ENCODE assay signal across 18 cellular contexts in genomic region chr10:95506056-95506737, GRCh38. TPM values are rescaled to one million over a fixed set of nuclear protein-coding genes. Genes with fewer than 3 reads are reported as not detected.
A peak's percentile ranks its signal among the peaks of the same experiment; 100 is the strongest.
DNase-seq lines count a peak whose midpoint lies in the region; ATAC-seq and TF ChIP-seq lines count a peak whose summit lies in the region.
"Had no signal": no experiment of that assay in that cellular context is flagged by ENCODE, and none has a peak within 500 bp of the region (broad histone marks: within the 10 kb centered on the region; RNA-seq: fewer than 3 reads in every experiment).

No MANE protein-coding gene starts in this region.

- ATAC-seq in right cardiac atrium (peak in 1 of 2 donors; percentile 25), Right ventricle myocardium superior (ENCODE audit: poor library complexity) (no peak), HG03196 (IDR thresholded peaks at IDR 0.05; ENCODE audit: unreplicated experiment) (no peak)
- ATAC-seq: activated T-helper 17 cell treated with anti-CD3 and anti-CD28 coated beads, Interleukin-2, amount 50 U/mL, for 72 hours had no signal

- H3K9me3 ChIP-seq in right cardiac atrium (ENCODE audit: control insufficient read depth, low read length) (no peaks in the 10 kb centered on the region), esophagus squamous epithelium (no peaks in the 10 kb centered on the region)
- H3K9me3 ChIP-seq: breast epithelium had no signal

- DNase-seq in right cardiac atrium, result no peak
- DNase-seq in Right ventricle myocardium superior, result no peak
- DNase-seq in esophagus squamous epithelium (lab: John Stamatoyannopoulos, UW), result no peak
- DNase-seq in stimulated activated CD8-positive, alpha-beta memory T cell treated with anti-CD3 and anti-CD28 coated beads, Interleukin-4, amount 100 ng/mL, for 48 hours, result no peak
- DNase-seq in stimulated activated CD4-positive, alpha-beta T cell treated with anti-CD3 and anti-CD28 coated beads, Interleukin-2, amount 100 ng/mL, for 48 hours, result no peak
- DNase-seq in NOMO-1 treated with dmso at 0.1 percent for 144 hours (lab: John Stamatoyannopoulos, UW; ENCODE audit: unreplicated experiment), result no peak
- DNase-seq: activated CD4-positive, alpha-beta T cell treated with anti-CD3 and anti-CD28 coated beads, Interleukin-2, amount 10 ng/mL, durations not matched to agents 7 days and 5 days; kidney; NCI-H1105 treated with DMSO at 0.1 percent for 48 hours; NCI-H2107; NCI-H510A treated with DMSO at 0.1 percent for 48 hours; stimulated activated CD4-positive, alpha-beta T cell treated with anti-CD3 and anti-CD28 coated beads, Interleukin-4, amount 100 ng/mL, for 1 hour had no signal

- no peak for TF ChIP-seq CTCF in esophagus squamous epithelium (IDR thresholded peaks at IDR 0.05)

- H3K27ac ChIP-seq in right cardiac atrium (ENCODE audit: low read length), result peak overlapping the region; percentile 80
- H3K27ac ChIP-seq in esophagus squamous epithelium, result peak overlapping the region; percentile 51 to 87 (median 82)
- peak overlapping the region; percentile 88 for H3K27ac ChIP-seq in rectal smooth muscle tissue (ENCODE audit: low read depth, low read length)
- H3K27ac ChIP-seq: C4-2B had no signal

- H3K36me3 ChIP-seq in esophagus squamous epithelium, result no peaks in the 10 kb centered on the region
- H3K36me3 ChIP-seq in rectal smooth muscle tissue (ENCODE audit: control insufficient read depth, insufficient read depth, low read length), result no peaks in the 10 kb centered on the region
- H3K36me3 ChIP-seq: breast epithelium had no signal

- H3K4me1 ChIP-seq in right cardiac atrium (ENCODE audit: control insufficient read depth, insufficient read depth, low read length) (peaks cover 30% of the 10 kb centered on the region), esophagus squamous epithelium (peaks cover 0 to 53% (median 10%) of the 10 kb centered on the region in 3 donors), rectal smooth muscle tissue (ENCODE audit: control insufficient read depth, insufficient read depth, low read length) (peaks cover 69% of the 10 kb centered on the region)

- H3K4me3 ChIP-seq in right cardiac atrium (ENCODE audit: low read length) (no peak overlapping the region), esophagus squamous epithelium (no peak overlapping the region), rectal smooth muscle tissue (ENCODE audit: low read length) (no peak overlapping the region)
- H3K4me3 ChIP-seq: breast epithelium, smooth muscle cell had no signal

- H3K27me3 ChIP-seq in right cardiac atrium (ENCODE audit: control insufficient read depth, insufficient read depth) (no peaks in the 10 kb centered on the region), esophagus squamous epithelium (no peaks in the 10 kb centered on the region), rectal smooth muscle tissue (ENCODE audit: control insufficient read depth, insufficient read depth, low read length) (no peaks in the 10 kb centered on the region)
- H3K27me3 ChIP-seq: breast epithelium had no signal

- no peak overlapping the region for H3K9ac ChIP-seq in rectal smooth muscle tissue (ENCODE audit: low read length)

- 52% methylated on average over 2 of the region's 2 CpGs for WGBS in right cardiac atrium
- WGBS in esophagus squamous epithelium, 2 donors, result 40 to 43% methylated on average over 2 of the region's 2 CpGs

- intact Hi-C loops in right cardiac atrium (cut with DNase I), result no loop called here
- intact Hi-C loops in Right ventricle myocardium superior (cut with DNase I), result no loop called here
- intact Hi-C loops in esophagus squamous epithelium (cut with DNase I), result no loop called here

- no peak for TF ChIP-seq POLR2A in esophagus squamous epithelium (IDR thresholded peaks at IDR 0.05)

RNA-seq across cellular contexts. Expression of gene SORBS1, which starts 55.0 kb away (rescaled TPM):
- total RNA-seq in right cardiac atrium (100 to 1,000 TPM; 347 to 511 (median 454) TPM), Right ventricle myocardium superior (697 TPM), esophagus squamous epithelium (100 to 1,000 TPM in 1 of 4 donors, 10 to 100 TPM in 3; 23.3 to 359 (median 72.2) TPM)
- 225 TPM for polyA plus RNA-seq in right cardiac atrium
